Comparison of ENCODE assay signal across 4 cellular contexts in the genomic region with DNA sequence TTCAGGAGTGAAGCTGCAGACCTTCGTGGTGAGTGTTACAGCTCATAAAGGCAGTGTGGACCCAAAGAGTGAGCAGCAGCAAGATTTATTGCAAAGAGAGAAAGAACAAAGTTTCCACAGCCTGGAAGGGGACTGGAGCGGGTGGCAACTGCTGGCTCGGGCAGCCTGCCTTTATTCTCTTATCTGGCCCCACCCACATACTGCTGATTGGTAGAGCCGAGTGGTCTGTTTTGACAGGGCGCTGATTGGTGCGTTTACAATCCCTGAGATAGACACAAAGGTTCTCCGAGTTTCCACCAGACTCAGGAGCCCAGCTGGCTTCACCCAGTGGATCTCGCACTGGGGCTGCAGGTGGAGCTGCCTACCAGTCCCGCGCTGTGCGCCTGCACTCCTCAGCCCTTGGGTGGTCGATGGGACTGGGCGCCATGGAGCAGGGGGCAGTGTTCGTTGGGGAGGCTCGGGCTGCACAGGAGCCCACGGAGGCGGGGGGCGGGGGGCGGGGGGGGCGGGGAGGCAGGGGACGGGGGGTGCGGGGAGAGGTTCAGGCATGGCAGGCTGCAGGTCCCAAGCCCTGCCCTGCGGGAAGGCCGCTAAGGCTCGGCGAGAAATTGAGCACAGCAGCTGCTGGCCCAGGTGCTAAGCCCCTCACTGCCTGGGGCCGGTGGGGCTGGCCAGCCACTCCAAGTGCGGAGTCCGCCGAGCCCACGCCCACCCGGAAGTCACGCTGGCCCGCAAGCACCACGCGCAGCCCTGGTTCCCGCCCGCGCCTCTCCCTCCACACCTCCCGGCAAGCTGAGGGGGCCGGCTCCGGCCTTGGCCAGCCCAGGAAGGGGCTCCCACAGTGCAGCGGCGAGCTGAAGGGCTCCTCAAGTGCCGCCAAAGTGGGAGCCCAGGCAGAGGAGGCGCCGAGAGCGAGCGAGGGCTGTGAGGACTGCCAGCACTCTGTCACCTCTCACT. TPM values are rescaled to one million over a fixed set of nuclear protein-coding genes. Genes with fewer than 3 reads are reported as not detected.
"Had no signal": no experiment of that assay in that cellular context is flagged by ENCODE, and none has a peak within 500 bp of the region (broad histone marks: within the 10 kb centered on the region; RNA-seq: fewer than 3 reads in every experiment).

No MANE protein-coding gene starts in this region.

RNA-seq across cellular contexts. Expression of gene EN2, which starts 59.9 kb away (rescaled TPM):
- total RNA-seq: HT-29, HT1080, IMR-90 had no signal
- polyA plus RNA-seq: IgD-negative memory B cell, IMR-90 had no signal
